In genomic region chr1:3264456-3264855, GRCh38 we compare ENCODE assay signal across 27 cellular contexts.
"Had no signal": no experiment of that assay in that cellular context is flagged by ENCODE, and none has a peak within 500 bp of the region (broad histone marks: within the 10 kb centered on the region; RNA-seq: fewer than 3 reads in every experiment).

No MANE protein-coding gene starts in this region.

- H3K4me3 Mint-ChIP-seq: activated CD4-positive, alpha-beta memory T cell treated with anti-CD3 and anti-CD28 coated beads, Interleukin-2, amount 10 ng/mL, durations not matched to agents 7 days and 5 days; activated CD4-positive, alpha-beta T cell treated with anti-CD3 and anti-CD28 coated beads, Interleukin-2, amount 10 ng/mL, durations not matched to agents 7 days and 5 days; activated naive CD4-positive, alpha-beta T cell treated with anti-CD3 and anti-CD28 coated beads, Interleukin-2, amount 10 ng/mL, durations not matched to agents 7 days and 5 days; activated naive CD8-positive, alpha-beta T cell treated with anti-CD3 and anti-CD28 coated beads, Interleukin-2, amount 10 ng/mL, durations not matched to agents 7 days and 5 days; activated T-cell treated with anti-CD3 and anti-CD28 coated beads, Interleukin-2, amount 50 U/mL, for 24 hours; activated T-cell treated with anti-CD3 and anti-CD28 coated beads, Interleukin-2, amount 50 U/mL, for 72 hours; central memory CD8-positive, alpha-beta T cell; dendritic cell treated with granulocyte-macrophage colony-stimulating factor and Interleukin-4, amounts not matched to agents 40 ng/mL and 50 ng/mL, for 4 days; endodermal cell; T-cell; T-helper 17 cell had no signal

- H3K4me3 ChIP-seq: ascending aorta, coronary artery, dorsolateral prefrontal cortex had no signal

- H3K27ac Mint-ChIP-seq: activated CD4-positive, alpha-beta memory T cell treated with anti-CD3 and anti-CD28 coated beads, Interleukin-2, amount 10 ng/mL, durations not matched to agents 7 days and 5 days; activated CD4-positive, alpha-beta T cell treated with anti-CD3 and anti-CD28 coated beads, Interleukin-2, amount 10 ng/mL, durations not matched to agents 7 days and 5 days; activated naive CD4-positive, alpha-beta T cell treated with anti-CD3 and anti-CD28 coated beads, Interleukin-2, amount 10 ng/mL, durations not matched to agents 7 days and 5 days; activated naive CD4-positive, alpha-beta T cell treated with anti-CD3 and anti-CD28 coated beads, Interleukin-2, amount 50 U/mL, for 72 hours; activated naive CD8-positive, alpha-beta T cell treated with anti-CD3 and anti-CD28 coated beads, Interleukin-2, amount 10 ng/mL, durations not matched to agents 7 days and 5 days; activated T-cell treated with anti-CD3 and anti-CD28 coated beads, Interleukin-2, amount 50 U/mL, for 24 hours; activated T-cell treated with anti-CD3 and anti-CD28 coated beads, Interleukin-2, amount 50 U/mL, for 72 hours; dendritic cell treated with granulocyte-macrophage colony-stimulating factor and Interleukin-4, amounts not matched to agents 40 ng/mL and 50 ng/mL, for 4 days; endodermal cell; T-cell; T-helper 17 cell had no signal

- H3K27me3 ChIP-seq: ascending aorta, brain microvascular endothelial cell had no signal

- H3K9me3 ChIP-seq: ascending aorta had no signal

- H3K9me3 Mint-ChIP-seq: activated T-cell treated with anti-CD3 and anti-CD28 coated beads, Interleukin-2, amount 50 U/mL, for 24 hours; dendritic cell treated with granulocyte-macrophage colony-stimulating factor and Interleukin-4, amounts not matched to agents 40 ng/mL and 50 ng/mL, for 4 days had no signal

- ATAC-seq: activated naive CD4-positive, alpha-beta T cell treated with anti-CD3 and anti-CD28 coated beads, Interleukin-2, amount 50 U/mL, for 72 hours; activated T-cell treated with anti-CD3 and anti-CD28 coated beads, Interleukin-2, amount 50 U/mL, for 72 hours; esophagus mucosa; T-cell; T-helper 17 cell had no signal

- H3K27ac ChIP-seq: brain microvascular endothelial cell, coronary artery, dorsolateral prefrontal cortex had no signal

- H3K36me3 ChIP-seq: ascending aorta, brain microvascular endothelial cell had no signal

- H3K27me3 Mint-ChIP-seq: activated CD4-positive, alpha-beta memory T cell treated with anti-CD3 and anti-CD28 coated beads, Interleukin-2, amount 10 ng/mL, durations not matched to agents 7 days and 5 days; activated CD4-positive, alpha-beta T cell treated with anti-CD3 and anti-CD28 coated beads, Interleukin-2, amount 10 ng/mL, durations not matched to agents 7 days and 5 days; activated naive CD4-positive, alpha-beta T cell treated with anti-CD3 and anti-CD28 coated beads, Interleukin-2, amount 10 ng/mL, durations not matched to agents 7 days and 5 days; activated naive CD8-positive, alpha-beta T cell treated with anti-CD3 and anti-CD28 coated beads, Interleukin-2, amount 10 ng/mL, durations not matched to agents 7 days and 5 days had no signal

- H3K36me3 Mint-ChIP-seq: activated naive CD4-positive, alpha-beta T cell treated with anti-CD3 and anti-CD28 coated beads, Interleukin-2, amount 10 ng/mL, durations not matched to agents 7 days and 5 days; activated naive CD4-positive, alpha-beta T cell treated with anti-CD3 and anti-CD28 coated beads, Interleukin-2, amount 50 U/mL, for 72 hours; activated naive CD8-positive, alpha-beta T cell treated with anti-CD3 and anti-CD28 coated beads, Interleukin-2, amount 10 ng/mL, durations not matched to agents 7 days and 5 days; T-cell had no signal

- H3K4me1 Mint-ChIP-seq: activated CD4-positive, alpha-beta memory T cell treated with anti-CD3 and anti-CD28 coated beads, Interleukin-2, amount 10 ng/mL, durations not matched to agents 7 days and 5 days; activated CD4-positive, alpha-beta T cell treated with anti-CD3 and anti-CD28 coated beads, Interleukin-2, amount 10 ng/mL, durations not matched to agents 7 days and 5 days; activated naive CD4-positive, alpha-beta T cell treated with anti-CD3 and anti-CD28 coated beads, Interleukin-2, amount 10 ng/mL, durations not matched to agents 7 days and 5 days; activated naive CD8-positive, alpha-beta T cell treated with anti-CD3 and anti-CD28 coated beads, Interleukin-2, amount 10 ng/mL, durations not matched to agents 7 days and 5 days; central memory CD8-positive, alpha-beta T cell; T-cell had no signal

- DNase-seq: activated CD4-positive, alpha-beta memory T cell treated with anti-CD3 and anti-CD28 coated beads, Interleukin-2, amount 10 ng/mL, durations not matched to agents 7 days and 5 days; activated CD4-positive, alpha-beta T cell treated with anti-CD3 and anti-CD28 coated beads for 1 hour; activated CD4-positive, alpha-beta T cell treated with anti-CD3 and anti-CD28 coated beads for 4 hours; activated CD4-positive, alpha-beta T cell treated with anti-CD3 and anti-CD28 coated beads, Interleukin-2, amount 10 ng/mL, durations not matched to agents 7 days and 5 days; activated CD4-positive, alpha-beta T cell treated with anti-CD3 and anti-CD28 coated beads, Interleukin-2, amount 50 U/mL, for 4 hours; activated CD8-positive, alpha-beta memory T cell treated with anti-CD3 and anti-CD28 coated beads, Interleukin-2, amount 50 U/mL, for 48 hours; activated gamma-delta T cell; activated naive CD4-positive, alpha-beta T cell; activated naive CD4-positive, alpha-beta T cell treated with anti-CD3 and anti-CD28 coated beads, Interleukin-2, amount 10 ng/mL, durations not matched to agents 7 days and 5 days; activated naive CD8-positive, alpha-beta T cell treated with anti-CD3 and anti-CD28 coated beads, Interleukin-2, amount 10 ng/mL, durations not matched to agents 7 days and 5 days; activated T-cell treated with anti-CD3 and anti-CD28 coated beads for 4 hours; activated T-cell treated with anti-CD3 and anti-CD28 coated beads, Interleukin-2, amount 50 U/mL, for 24 hours; activated T-cell treated with anti-CD3 and anti-CD28 coated beads, Interleukin-2, amount 50 U/mL, for 72 hours; brain microvascular endothelial cell; dorsolateral prefrontal cortex; effector memory CD4-positive, alpha-beta T cell; endodermal cell; foreskin fibroblast; SW 1271; T-cell; T-helper 17 cell had no signal
